Comparison of ENCODE assay signal across 8 cellular contexts in the genomic region with DNA sequence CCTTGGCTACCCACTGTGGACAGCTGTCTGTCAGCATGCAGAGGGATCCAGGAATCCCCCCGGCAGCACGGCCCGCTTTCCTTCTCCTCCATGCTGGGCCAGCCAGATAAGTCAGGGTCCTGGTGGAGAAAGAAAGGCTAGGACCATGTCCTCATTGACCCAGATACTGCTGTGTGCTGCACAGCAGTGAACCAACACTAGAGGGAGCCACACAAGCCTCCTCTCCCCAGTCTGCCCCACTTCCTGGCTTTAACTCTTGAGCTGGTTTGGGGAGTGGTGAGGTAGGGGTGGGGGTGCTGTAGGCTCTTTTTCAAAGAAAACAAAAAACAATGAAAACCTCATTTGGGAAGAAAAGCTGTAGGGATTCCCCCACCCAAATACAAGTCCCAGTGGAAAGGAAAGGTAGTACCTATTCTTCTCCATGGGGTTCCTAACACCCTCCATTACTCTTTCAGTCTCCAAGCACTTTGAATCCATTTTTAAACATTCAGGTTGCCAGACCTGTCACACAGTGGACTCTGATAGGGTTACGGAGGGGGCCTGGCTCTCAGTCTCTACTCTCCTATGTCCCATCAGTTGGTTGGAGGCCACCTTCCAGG.
DNase-seq lines count a peak whose midpoint lies in the region; ATAC-seq and TF ChIP-seq lines count a peak whose summit lies in the region.

No MANE protein-coding gene starts in this region.

- no peak overlapping the region for H3K4me2 ChIP-seq in OCI-LY1 (ENCODE audit: low read length)

- H3K9me3 ChIP-seq in OCI-LY1 (ENCODE audit: low read length): no peaks in the 10 kb centered on the region

- H3K9ac ChIP-seq in OCI-LY1 (ENCODE audit: low read length): no peak overlapping the region

- no peak overlapping the region for H2AFZ ChIP-seq in OCI-LY1 (ENCODE audit: low read length)

- H3K79me2 ChIP-seq in OCI-LY1 (ENCODE audit: insufficient read depth, low read length): no peaks in the 10 kb centered on the region

- no peaks in the 10 kb centered on the region for H3F3A ChIP-seq in OCI-LY1 (ENCODE audit: insufficient read depth, low read length)

- H3K4me3 ChIP-seq in OCI-LY1 (ENCODE audit: low read depth, low read length, poor library complexity, severe bottlenecking): no peak overlapping the region
- no peak overlapping the region for H3K4me3 ChIP-seq in coronary artery

- peak; percentile 83 for TF ChIP-seq CTCF in C4-2B (conservative IDR thresholded peaks at IDR 0.05)
- peak; percentile 88 for TF ChIP-seq CTCF in OCI-LY1 (IDR thresholded peaks at IDR 0.05; ENCODE audit: low read length)
- peak; percentile 40 for TF ChIP-seq CTCF in coronary artery (IDR thresholded peaks at IDR 0.05)

- no peaks in the 10 kb centered on the region for H3K9me2 ChIP-seq in OCI-LY1 (ENCODE audit: low read depth, low read length)

- H4K20me1 ChIP-seq in OCI-LY1 (ENCODE audit: insufficient read depth, low read length): no peaks in the 10 kb centered on the region

- H3K27me3 ChIP-seq in OCI-LY1 (ENCODE audit: insufficient read depth, low read length): no peaks in the 10 kb centered on the region

- no peaks in the 10 kb centered on the region for H3K4me1 ChIP-seq in OCI-LY1 (ENCODE audit: insufficient read depth, low read length, severe bottlenecking)

- H3K27ac ChIP-seq in C4-2B (no peak overlapping the region), OCI-LY1 (ENCODE audit: low read depth, low read length, poor library complexity, severe bottlenecking) (no peak overlapping the region), coronary artery (no peak overlapping the region)

- DNase-seq in GM19238 (ENCODE audit: insufficient read length, low spot score) (peak; percentile 61), coronary artery (ENCODE audit: low spot score) (no peak), myocyte (ENCODE audit: low read depth) (peak; percentile 39), C1 segment of cervical spinal cord (lab: John Stamatoyannopoulos, UW) (no peak), ecto neural progenitor cell (ENCODE audit: low spot score) (no peak)

- no peaks in the 10 kb centered on the region for H3K36me3 ChIP-seq in OCI-LY1 (ENCODE audit: insufficient read depth, low read length)

- no peak for ATAC-seq in HG03565 (IDR thresholded peaks at IDR 0.05; ENCODE audit: unreplicated experiment)

Comparison
In these comparisons a context has a peak if more than half of its experiments do, and no peak if none do; other contexts are left out.
1. DNase-seq: peak in GM19238 (single experiment) and myocyte (single experiment); none in coronary artery (single experiment), C1 segment of cervical spinal cord (0 of 14) and ecto neural progenitor cell (single experiment).
2. Peak in every context shown above with its lines, with median percentiles within 50 percentile points of each other: CTCF ChIP-seq.